19 cellular contexts compared by ENCODE assay signal in genomic region chr1:209870151-209870831, GRCh38. TPM values are rescaled to one million over a fixed set of nuclear protein-coding genes. Genes with fewer than 3 reads are reported as not detected.
A peak's percentile ranks its signal among the peaks of the same experiment; 100 is the strongest.
DNase-seq lines count a peak whose midpoint lies in the region; ATAC-seq and TF ChIP-seq lines count a peak whose summit lies in the region.
"Had no signal": no experiment of that assay in that cellular context is flagged by ENCODE, and none has a peak within 500 bp of the region (broad histone marks: within the 10 kb centered on the region; RNA-seq: fewer than 3 reads in every experiment).

No MANE protein-coding gene starts in this region.

- peaks cover 14% of the 10 kb centered on the region for H3K4me1 ChIP-seq in BE2C
- H3K4me1 ChIP-seq in ascending aorta = no peaks in the 10 kb centered on the region
- H3K4me1 ChIP-seq: left ventricle myocardium inferior, right atrium auricular region had no signal

- no peak overlapping the region for H3K4me3 Mint-ChIP-seq in mesothelial cell of epicardium
- H3K4me3 Mint-ChIP-seq: activated CD8-positive, alpha-beta memory T cell treated with anti-CD3 and anti-CD28 coated beads, Interleukin-2, amount 10 ng/mL, durations not matched to agents 7 days and 5 days; HFFc6; stimulated activated effector memory CD8-positive, alpha-beta T cell treated with anti-CD3 and anti-CD28 coated beads, Interleukin-12 subunit alpha, Interleukin-12 subunit beta, amount 100 ng/mL, for 72 hours had no signal

- H3K9me3 ChIP-seq in BE2C (no peaks in the 10 kb centered on the region; the same call in 1 of the 2 replicates), ascending aorta (no peaks in the 10 kb centered on the region)
- H3K9me3 ChIP-seq: right atrium auricular region had no signal

- H3K4me1 Mint-ChIP-seq in mesothelial cell of epicardium = peaks cover 35% of the 10 kb centered on the region
- H3K4me1 Mint-ChIP-seq: activated CD8-positive, alpha-beta memory T cell treated with anti-CD3 and anti-CD28 coated beads, Interleukin-2, amount 10 ng/mL, durations not matched to agents 7 days and 5 days; stimulated activated effector memory CD8-positive, alpha-beta T cell treated with anti-CD3 and anti-CD28 coated beads, Interleukin-12 subunit alpha, Interleukin-12 subunit beta, amount 100 ng/mL, for 72 hours had no signal

- DNase-seq in BE2C (peak; percentile 59), RPMI7951 (ENCODE audit: low read depth) (peak; percentile 52), dorsolateral prefrontal cortex (no peak), mesothelial cell of epicardium (ENCODE audit: low spot score in 2 of 2, unreplicated experiment in 2 of 2) (no peak), ascending aorta (ENCODE audit: low spot score in 2 of 2) (no peak)
- DNase-seq: activated CD4-positive, alpha-beta T cell treated with anti-CD3 and anti-CD28 coated beads for 4 hours; activated CD8-positive, alpha-beta memory T cell treated with anti-CD3 and anti-CD28 coated beads, Interleukin-2, amount 10 ng/mL, durations not matched to agents 7 days and 5 days; activated effector memory CD4-positive, alpha-beta T cell treated with Interleukin-2 at 50 U/mL for 16 hours; amniotic stem cell; HFFc6; left ventricle myocardium inferior; occipital lobe; RPMI8226; trophoblast cell had no signal

- intact Hi-C loops in dorsolateral prefrontal cortex (cut with DNase I) (loop anchor here in 1 of 2 donors (10.0 kb wide), 1 partner anchor 365 kb away; the partner anchor contains the start of gene SERTAD4), ascending aorta (cut with DNase I) (no loop called here)

- no peak for TF ChIP-seq CTCF in BE2C (IDR thresholded peaks at IDR 0.05; ENCODE audit: low read depth, low read length)
- TF ChIP-seq CTCF in dorsolateral prefrontal cortex (IDR thresholded peaks at IDR 0.05 in 54 of 56, conservative IDR thresholded peaks at IDR 0.05 in 2 of 56; ENCODE audit: low read depth in 1 of 56, partially characterized antibody in 56 of 56) = no peak
- TF ChIP-seq CTCF in mesothelial cell of epicardium (IDR thresholded peaks at IDR 0.05; ENCODE audit: unreplicated experiment) = no peak
- no peak for TF ChIP-seq CTCF in ascending aorta (IDR thresholded peaks at IDR 0.05)

- peaks cover 15% of the 10 kb centered on the region for H3K9me3 Mint-ChIP-seq in mesothelial cell of epicardium

- no peaks in the 10 kb centered on the region for H3K27me3 Mint-ChIP-seq in mesothelial cell of epicardium (ENCODE audit: low read depth)

- H3K27me3 ChIP-seq in BE2C (no peaks in the 10 kb centered on the region), dorsolateral prefrontal cortex (no peaks in the 10 kb centered on the region), ascending aorta (no peaks in the 10 kb centered on the region)
- H3K27me3 ChIP-seq: right atrium auricular region had no signal

- H3K36me3 ChIP-seq in BE2C (no peaks in the 10 kb centered on the region), ascending aorta (no peaks in the 10 kb centered on the region)
- H3K36me3 ChIP-seq: left ventricle myocardium inferior, right atrium auricular region had no signal

- peaks cover 2% of the 10 kb centered on the region for H3K36me3 Mint-ChIP-seq in mesothelial cell of epicardium
- H3K36me3 Mint-ChIP-seq: activated CD8-positive, alpha-beta memory T cell treated with anti-CD3 and anti-CD28 coated beads, Interleukin-2, amount 10 ng/mL, durations not matched to agents 7 days and 5 days; stimulated activated effector memory CD8-positive, alpha-beta T cell treated with anti-CD3 and anti-CD28 coated beads, Interleukin-12 subunit alpha, Interleukin-12 subunit beta, amount 100 ng/mL, for 72 hours had no signal

- ATAC-seq in GM18517 (IDR thresholded peaks at IDR 0.05; ENCODE audit: unreplicated experiment) = no peak
- ATAC-seq in GM21737 (IDR thresholded peaks at IDR 0.05; ENCODE audit: unreplicated experiment) = no peak
- ATAC-seq in HG03378 (IDR thresholded peaks at IDR 0.05; ENCODE audit: unreplicated experiment) = no peak
- ATAC-seq: activated CD8-positive, alpha-beta memory T cell treated with anti-CD3 and anti-CD28 coated beads, Interleukin-2, amount 10 ng/mL, durations not matched to agents 7 days and 5 days; stimulated activated effector memory CD8-positive, alpha-beta T cell treated with anti-CD3 and anti-CD28 coated beads, Interleukin-12 subunit alpha, Interleukin-12 subunit beta, amount 100 ng/mL, for 72 hours had no signal

- H3K27ac ChIP-seq in dorsolateral prefrontal cortex (peak overlapping the region; percentile 25 to 99 (median 89)), ascending aorta (no peak overlapping the region)
- H3K27ac ChIP-seq: left ventricle myocardium inferior, right atrium auricular region had no signal

- H3K27ac Mint-ChIP-seq in mesothelial cell of epicardium = peak overlapping the region; percentile 37
- H3K27ac Mint-ChIP-seq: activated CD8-positive, alpha-beta memory T cell treated with anti-CD3 and anti-CD28 coated beads, Interleukin-2, amount 10 ng/mL, durations not matched to agents 7 days and 5 days; stimulated activated effector memory CD8-positive, alpha-beta T cell treated with anti-CD3 and anti-CD28 coated beads, Interleukin-12 subunit alpha, Interleukin-12 subunit beta, amount 100 ng/mL, for 72 hours had no signal

- H3K4me3 ChIP-seq in BE2C (ENCODE audit: low read depth, low read length) (no peak overlapping the region), dorsolateral prefrontal cortex (no peak overlapping the region), ascending aorta (no peak overlapping the region)
- H3K4me3 ChIP-seq: left ventricle myocardium inferior, right atrium auricular region had no signal

RNA-seq across cellular contexts. Expression of gene UTP25, which starts 42.5 kb away (rescaled TPM):
- polyA plus RNA-seq in BE2C (2012; ENCODE audit: insufficient read depth, insufficient read length, low read depth) = 12.9 TPM
- 5.3 and 7.0 TPM in 2 replicates for total RNA-seq in RPMI7951 (2014; rRNA removed; shearing (Covaris generic))
- total RNA-seq in dorsolateral prefrontal cortex = 10 to 100 TPM in 71 of 120 experiments, 1 to 10 TPM in 49; 6.2 to 14.2 (median 10.6) TPM
- total RNA-seq in mesothelial cell of epicardium = 8.8 to 9.7 TPM (median 9.0 TPM) in 3 replicates
- total RNA-seq in ascending aorta = 3.6 TPM

Comparison
In these comparisons a context has a peak if more than half of its experiments do, and no peak if none do; other contexts are left out.
1. DNase-seq: peak in BE2C (single experiment) and RPMI7951 (single experiment); none in dorsolateral prefrontal cortex (0 of 10), mesothelial cell of epicardium (0 of 2) and ascending aorta (0 of 2).
2. H3K27ac ChIP-seq: peak in dorsolateral prefrontal cortex (59 of 59); none in ascending aorta (0 of 2).